In the genomic region with DNA sequence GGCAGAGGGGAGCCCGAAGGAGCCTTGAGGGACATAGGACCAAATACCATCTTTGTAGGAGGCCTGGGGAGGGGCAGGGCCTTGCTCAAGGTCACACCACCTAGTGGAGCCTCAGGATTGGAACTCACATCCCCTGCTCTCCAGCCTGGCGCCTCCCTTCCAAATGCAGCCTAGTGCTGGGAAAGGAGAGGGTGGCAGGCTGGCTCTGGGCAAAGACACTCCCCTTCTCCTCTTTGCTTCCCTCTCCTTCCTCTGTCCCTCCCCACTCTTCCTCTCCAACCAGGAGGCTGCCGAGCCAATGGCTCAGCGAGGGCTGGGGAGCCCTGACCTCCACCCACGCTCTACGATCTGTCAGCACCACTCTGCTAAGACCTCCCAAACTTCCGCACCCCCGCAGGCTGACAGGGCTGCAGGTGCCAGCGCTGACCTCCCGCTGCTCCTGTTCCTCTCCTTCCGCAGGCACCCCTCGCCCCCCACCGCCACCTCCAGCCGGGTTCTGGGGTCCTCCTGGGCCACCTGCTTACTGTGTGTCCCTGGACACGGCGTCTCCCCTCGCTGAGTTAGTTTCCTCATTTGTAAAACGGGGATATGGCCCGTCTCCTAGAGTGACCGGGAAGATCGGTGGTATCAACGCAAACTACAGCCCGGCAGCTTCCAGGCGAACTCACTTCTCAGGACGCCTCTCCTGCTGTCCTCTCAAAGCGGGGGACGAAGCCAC, we compare ENCODE assay signal across 8 cellular contexts. TPM values are rescaled to one million over a fixed set of nuclear protein-coding genes. Genes with fewer than 3 reads are reported as not detected.
DNase-seq lines count a peak whose midpoint lies in the region; ATAC-seq and TF ChIP-seq lines count a peak whose summit lies in the region.

No MANE protein-coding gene starts in this region.

- POLR2A ChIA-PET in activated CD4-positive, alpha-beta memory T cell treated with anti-CD3 and anti-CD28 coated beads for 36 hours (lab: Charles Lee) = no interaction called here

- 4 to 7% (median 4%) methylated on average over 24 to 27 of the region's 27 CpGs for WGBS in ovary, 3 donors

- no peak for TF ChIP-seq POLR2A in ovary (IDR thresholded peaks at IDR 0.05)

- peaks cover 24% of the 10 kb centered on the region for H3K4me1 Mint-ChIP-seq in activated CD4-positive, alpha-beta memory T cell treated with anti-CD3 and anti-CD28 coated beads for 36 hours (ENCODE audit: low read depth)

- ATAC-seq in activated naive CD4-positive, alpha-beta T cell treated with anti-CD3 and anti-CD28 coated beads, Interleukin-2, amount 50 U/mL, for 72 hours = peak; percentile 13 to 16
- ATAC-seq in GM21381 (IDR thresholded peaks at IDR 0.05; ENCODE audit: unreplicated experiment) = no peak
- ATAC-seq in GM21528 (IDR thresholded peaks at IDR 0.05; ENCODE audit: low FRiP score, unreplicated experiment) = no peak

- no peak for TF ChIP-seq CTCF in ovary (IDR thresholded peaks at IDR 0.05)

- intact Hi-C loops in activated CD4-positive, alpha-beta memory T cell treated with anti-CD3 and anti-CD28 coated beads for 36 hours (cut with micrococcal nuclease) = no loop called here
- intact Hi-C loops in head of caudate nucleus (cut with DNase I) = loop anchor here (5.0 kb wide), 1 partner anchor 431 kb away; no protein-coding TSS in a partner anchor
- intact Hi-C loops in ovary (cut with DNase I) = no loop called here

- H3K9me3 ChIP-seq in ovary = no peaks in the 10 kb centered on the region

- CTCF ChIA-PET in activated CD4-positive, alpha-beta memory T cell treated with anti-CD3 and anti-CD28 coated beads for 36 hours (lab: Charles Lee) = interaction anchor here (0.7 kb wide), 1 partner anchor 15 kb away, joined by 4 read pairs; no protein-coding TSS in a partner anchor

- H3K9me3 Mint-ChIP-seq in activated naive CD4-positive, alpha-beta T cell treated with anti-CD3 and anti-CD28 coated beads, Interleukin-2, amount 50 U/mL, for 72 hours = no peaks in the 10 kb centered on the region
- no peaks in the 10 kb centered on the region for H3K9me3 Mint-ChIP-seq in activated CD4-positive, alpha-beta memory T cell treated with anti-CD3 and anti-CD28 coated beads for 36 hours

- no peaks in the 10 kb centered on the region for H3K27me3 ChIP-seq in ovary

- peaks cover 18% of the 10 kb centered on the region for H3K27me3 Mint-ChIP-seq in activated CD4-positive, alpha-beta memory T cell treated with anti-CD3 and anti-CD28 coated beads for 36 hours

- H3K36me3 Mint-ChIP-seq in activated naive CD4-positive, alpha-beta T cell treated with anti-CD3 and anti-CD28 coated beads, Interleukin-2, amount 50 U/mL, for 72 hours = no peaks in the 10 kb centered on the region
- no peaks in the 10 kb centered on the region for H3K36me3 Mint-ChIP-seq in activated CD4-positive, alpha-beta memory T cell treated with anti-CD3 and anti-CD28 coated beads for 36 hours

- no peak overlapping the region for H3K27ac Mint-ChIP-seq in activated naive CD4-positive, alpha-beta T cell treated with anti-CD3 and anti-CD28 coated beads, Interleukin-2, amount 50 U/mL, for 72 hours
- H3K27ac Mint-ChIP-seq in activated CD4-positive, alpha-beta memory T cell treated with anti-CD3 and anti-CD28 coated beads for 36 hours = no peak overlapping the region

- peak overlapping the region; percentile 67 to 91 for H3K27ac ChIP-seq in ovary

- peak overlapping the region; percentile 47 for H3K4me3 ChIP-seq in ovary

- peaks cover 18% of the 10 kb centered on the region for H3K4me1 ChIP-seq in ovary (ENCODE audit: insufficient read depth)

- peak overlapping the region; percentile 24 for H3K4me3 Mint-ChIP-seq in activated CD4-positive, alpha-beta memory T cell treated with anti-CD3 and anti-CD28 coated beads for 36 hours

- no peaks in the 10 kb centered on the region for H3K36me3 ChIP-seq in ovary

- TF ChIP-seq EP300 in ovary (IDR thresholded peaks at IDR 0.05) = no peak

- DNase-seq in activated naive CD4-positive, alpha-beta T cell treated with anti-CD3 and anti-CD28 coated beads, Interleukin-2, amount 50 U/mL, for 72 hours (ENCODE audit: low spot score in 2 of 2) = no peak
- DNase-seq in activated naive CD4-positive, alpha-beta T cell treated with Interleukin-2 at 50 U/mL for 16 hours = no peak
- DNase-seq in activated CD4-positive, alpha-beta memory T cell treated with anti-CD3 and anti-CD28 coated beads for 36 hours = no peak
- DNase-seq in head of caudate nucleus (peak in 40 of 42 donors; percentile 26 to 87 (median 52)), ovary (peak; percentile 43 to 68 (median 62)), NCI-H345 (lab: John Stamatoyannopoulos, UW) (no peak)

RNA-seq across cellular contexts. Expression of a gene that starts 52.9 kb away (rescaled TPM):
- total RNA-seq in activated naive CD4-positive, alpha-beta T cell treated with anti-CD3 and anti-CD28 coated beads, Interleukin-2, amount 50 U/mL, for 72 hours = under 1 TPM in 1 of 2 donors, not detected in 1; 0.41 TPM
- not detected for total RNA-seq in activated CD4-positive, alpha-beta memory T cell treated with anti-CD3 and anti-CD28 coated beads for 36 hours
- total RNA-seq in ovary = 1 to 10 TPM in 1 of 7 donors, under 1 TPM in 1, not detected in 5; 0.30 to 1.1 TPM
- under 1 TPM in 1 of 2 donors, not detected in 1; 0.07 TPM for polyA plus RNA-seq in ovary

RNA-seq across cellular contexts. Expression of a gene that starts 58.0 kb away (rescaled TPM):
- 10 to 100 TPM; 47.5 to 56.4 TPM for total RNA-seq in activated naive CD4-positive, alpha-beta T cell treated with anti-CD3 and anti-CD28 coated beads, Interleukin-2, amount 50 U/mL, for 72 hours
- total RNA-seq in activated CD4-positive, alpha-beta memory T cell treated with anti-CD3 and anti-CD28 coated beads for 36 hours = 10 to 100 TPM; 59.9 to 64.6 TPM
- total RNA-seq in ovary = 10 to 100 TPM; 11.9 to 29.7 (median 25.3) TPM
- polyA plus RNA-seq in ovary = 10 to 100 TPM; 11.7 to 33.1 TPM

Comparison
In these comparisons a context has a peak if more than half of its experiments do, and no peak if none do; other contexts are left out.
1. ATAC-seq: peak in activated naive CD4-positive, alpha-beta T cell treated with anti-CD3 and anti-CD28 coated beads, Interleukin-2, amount 50 U/mL, for 72 hours (2 of 2); none in GM21381 (single experiment) and GM21528 (single experiment).
2. DNase-seq: peak in head of caudate nucleus (40 of 42) and ovary (5 of 5); none in activated naive CD4-positive, alpha-beta T cell treated with anti-CD3 and anti-CD28 coated beads, Interleukin-2, amount 50 U/mL, for 72 hours (0 of 2), activated naive CD4-positive, alpha-beta T cell treated with Interleukin-2 at 50 U/mL for 16 hours (single experiment), activated CD4-positive, alpha-beta memory T cell treated with anti-CD3 and anti-CD28 coated beads for 36 hours (single experiment) and NCI-H345 (single experiment).